Comparison of ENCODE assay signal across 11 cellular contexts in genomic region chr6:131948692-131949614, GRCh38. TPM values are rescaled to one million over a fixed set of nuclear protein-coding genes. Genes with fewer than 3 reads are reported as not detected.
DNase-seq lines count a peak whose midpoint lies in the region; ATAC-seq, FAIRE-seq and TF ChIP-seq lines count a peak whose summit lies in the region.
"Had no signal": no experiment of that assay in that cellular context is flagged by ENCODE, and none has a peak within 500 bp of the region (broad histone marks: within the 10 kb centered on the region; RNA-seq: fewer than 3 reads in every experiment).

No MANE protein-coding gene starts in this region.

- FAIRE-seq in H1 (lab: Jason Lieb, UNC) = no peak
- FAIRE-seq: A204.1 had no signal

- H3K9me3 Mint-ChIP-seq in T-helper 2 cell treated with Interferon-gamma antibody and Interleukin-4, amounts not matched to agents 5 μg/mL and 100 μg/mL, for 36 hours = no peaks in the 10 kb centered on the region

- H4K8ac ChIP-seq in H1 (ENCODE audit: extremely low read depth, insufficient read depth, low read length) = no peak overlapping the region

- H4K5ac ChIP-seq in H1 (ENCODE audit: insufficient read length, low read depth, low read length) = no peak overlapping the region

- H3K79me1 ChIP-seq in H1 (ENCODE audit: low read depth, low read length) = peaks cover 2% of the 10 kb centered on the region; the same call in 1 of the 2 replicates

- peaks cover 10 to 22% (median 13%) of the 10 kb centered on the region in 4 experiments for H3K4me1 ChIP-seq in H1 (replicated peaks in 1 of 4; ENCODE audit: control insufficient read depth in 3 of 4, insufficient read depth in 4 of 4, low read length in 3 of 4)
- peaks cover 18% of the 10 kb centered on the region for H3K4me1 ChIP-seq in mucosa of stomach (ENCODE audit: control insufficient read depth, insufficient read depth, low read length)
- H3K4me1 ChIP-seq in upper lobe of right lung = peaks cover 10% of the 10 kb centered on the region

- POLR2A ChIA-PET in H1 (lab: Charles Lee; ENCODE audit: partially characterized antibody) = interaction anchor here (0.7 to 8.8 kb wide), 24 partner anchors 12 to 230 kb away, joined by 3 to 216 read pairs (median 6); no protein-coding TSS in a partner anchor

- no peak for TF ChIP-seq EP300 in H1 (IDR thresholded peaks at IDR 0.05; ENCODE audit: borderline replicate concordance in 1 of 2, low read depth in 2 of 2, low read length in 2 of 2)

- no peak overlapping the region for H2AFZ ChIP-seq in H1 (ENCODE audit: low read length)

- H3K9ac ChIP-seq in H1 (replicated peaks in 1 of 4; ENCODE audit: extremely low read depth in 1 of 4, low read depth in 3 of 4, low read length in 3 of 4) = peak overlapping the region in 1 of 4 experiments; percentile 34; a peak in 1 of 7 replicates
- H3K9ac ChIP-seq in mucosa of stomach (ENCODE audit: low read length) = peak overlapping the region; percentile 75

- H4K20me1 ChIP-seq in H1 (replicated peaks in 1 of 2; ENCODE audit: control insufficient read depth in 1 of 2, insufficient read depth in 2 of 2, low read length in 2 of 2) = peaks cover 18 to 19% of the 10 kb centered on the region in 2 experiments

- H3K18ac ChIP-seq in H1 (ENCODE audit: extremely low read depth, low read length) = no peak overlapping the region

- intact Hi-C loops in upper lobe of right lung (cut with DNase I) = no loop called here

- H2BK20ac ChIP-seq in H1 (ENCODE audit: low read length) = no peak overlapping the region

- no peak overlapping the region for H3K56ac ChIP-seq in H1 (replicated peaks; ENCODE audit: insufficient read length, low read depth, low read length)

- H3K36me3 ChIP-seq in H1 (ENCODE audit: control insufficient read depth in 2 of 4, insufficient read depth in 4 of 4, low read length in 3 of 4) = peaks cover 2 to 35% (median 16%) of the 10 kb centered on the region in 4 experiments; a peak in 7 of 8 replicates
- H3K36me3 ChIP-seq in mucosa of stomach (ENCODE audit: control insufficient read depth, insufficient read depth, low read length) = no peaks in the 10 kb centered on the region
- peaks cover 9% of the 10 kb centered on the region for H3K36me3 ChIP-seq in upper lobe of right lung

- H3K23ac ChIP-seq in H1 (ENCODE audit: insufficient read length) = no peak overlapping the region

- H2BK5ac ChIP-seq in H1 (ENCODE audit: low read depth, low read length) = no peak overlapping the region

- peak overlapping the region; percentile 99 to 100; a peak in 3 of 4 replicates for H3K4me2 ChIP-seq in H1 (ENCODE audit: insufficient read depth in 1 of 2, low read depth in 2 of 2, low read length in 2 of 2)

- H3K4ac ChIP-seq in H1 (replicated peaks; ENCODE audit: insufficient read length, low read depth, low read length) = no peak overlapping the region

- H3K27ac Mint-ChIP-seq in T-helper 2 cell treated with Interferon-gamma antibody and Interleukin-4, amounts not matched to agents 5 μg/mL and 100 μg/mL, for 36 hours = no peak overlapping the region

- H3K9me3 ChIP-seq in H1 (ENCODE audit: insufficient read depth in 2 of 2, low read depth in 1 of 2, low read length in 1 of 2) (no peaks in the 10 kb centered on the region), mucosa of stomach (ENCODE audit: control insufficient read depth, low read length) (no peaks in the 10 kb centered on the region), upper lobe of right lung (no peaks in the 10 kb centered on the region)

- peak overlapping the region; percentile 4 for H3K4me3 Mint-ChIP-seq in T-helper 2 cell treated with Interferon-gamma antibody and Interleukin-4, amounts not matched to agents 5 μg/mL and 100 μg/mL, for 36 hours

- no peak overlapping the region for H3K14ac ChIP-seq in H1 (ENCODE audit: insufficient read length)

- TF ChIP-seq RAD21 in H1 (IDR thresholded peaks at IDR 0.05 in 1 of 2, conservative IDR thresholded peaks at IDR 0.05 in 1 of 2; ENCODE audit: low read depth in 2 of 2, low read length in 2 of 2) = no peak

- no peak for DNase-seq in T-helper 2 cell treated with Interferon-gamma antibody and Interleukin-4, amounts not matched to agents 5 μg/mL and 100 μg/mL, for 36 hours (ENCODE audit: low spot score)
- DNase-seq in T-helper 2 cell (no peak), H1 (ENCODE audit: low read depth in 1 of 2, low spot score in 2 of 2) (no peak), upper lobe of right lung (no peak), NCI-H2227 treated with DMSO at 0.1 percent for 48 hours (lab: John Stamatoyannopoulos, UW) (no peak), GM19238 (ENCODE audit: insufficient read length, low spot score) (no peak)
- DNase-seq: central memory CD4-positive, alpha-beta T cell; OCI-M1 had no signal

- TF ChIP-seq POLR2A in H1 (IDR thresholded peaks at IDR 0.05; ENCODE audit: control extremely low read depth in 1 of 2, low read depth in 2 of 2, low read length in 2 of 2) = peak; percentile 58 to 89

- no peak overlapping the region for H4K91ac ChIP-seq in H1 (replicated peaks; ENCODE audit: insufficient read length, low read length)

- H3K4me3 ChIP-seq in H1 (ENCODE audit: extremely low read depth in 1 of 4, insufficient read depth in 2 of 4, low read depth in 3 of 4, low read length in 4 of 4) (peak overlapping the region in 3 of 4 experiments; percentile 15 to 98 (median 87); a peak in 4 of 8 replicates), mucosa of stomach (ENCODE audit: low read length) (no peak overlapping the region), upper lobe of right lung (peak overlapping the region; percentile 71)

- peaks cover 6% of the 10 kb centered on the region for H3K4me1 Mint-ChIP-seq in T-helper 2 cell treated with Interferon-gamma antibody and Interleukin-4, amounts not matched to agents 5 μg/mL and 100 μg/mL, for 36 hours (ENCODE audit: low read depth)

- H3K36me3 Mint-ChIP-seq in T-helper 2 cell treated with Interferon-gamma antibody and Interleukin-4, amounts not matched to agents 5 μg/mL and 100 μg/mL, for 36 hours (ENCODE audit: low read depth) = no peaks in the 10 kb centered on the region

- H3K23me2 ChIP-seq in H1 (ENCODE audit: low read depth, low read length) = peaks cover 8% of the 10 kb centered on the region

- H2BK120ac ChIP-seq in H1 (replicated peaks; ENCODE audit: low read depth, low read length) = no peak overlapping the region

- no peak overlapping the region for H2AK5ac ChIP-seq in H1 (ENCODE audit: low read depth, low read length)

- TF ChIP-seq CTCF in H1 (IDR thresholded peaks at IDR 0.05; ENCODE audit: control extremely low read depth in 1 of 3, insufficient read depth in 1 of 3, low read depth in 1 of 3, low read length in 3 of 3) = no peak
- TF ChIP-seq CTCF in upper lobe of right lung (IDR thresholded peaks at IDR 0.05) = no peak

- H3K27ac ChIP-seq in H1 (ENCODE audit: low read depth, low read length) (no peak overlapping the region), upper lobe of right lung (peak overlapping the region; percentile 86)

- CTCF ChIA-PET in H1 (lab: Charles Lee; ENCODE audit: partially characterized antibody) = interaction anchor here (0.7 to 5.4 kb wide), 14 partner anchors 11 to 331 kb away, joined by 3 to 36 read pairs (median 3); no protein-coding TSS in a partner anchor

- no peak overlapping the region for H2BK12ac ChIP-seq in H1 (ENCODE audit: low read depth, low read length)

- ATAC-seq in upper lobe of right lung (no peak), HG03095 (IDR thresholded peaks at IDR 0.05; ENCODE audit: unreplicated experiment) (no peak)

- H3K79me2 ChIP-seq in H1 (ENCODE audit: control insufficient read depth in 1 of 2, insufficient read depth in 2 of 2, low read length in 2 of 2) = peaks cover 0 to 24% of the 10 kb centered on the region in 2 experiments; a peak in 3 of 4 replicates

- H3K27me3 ChIP-seq in H1 (replicated peaks in 1 of 4; ENCODE audit: control insufficient read depth in 3 of 4, extremely low read depth in 1 of 4, insufficient read depth in 3 of 4, low read length in 3 of 4) = no peaks in the 10 kb centered on the region
- H3K27me3 ChIP-seq in mucosa of stomach (ENCODE audit: control insufficient read depth, insufficient read depth, low read length) = no peaks in the 10 kb centered on the region
- no peaks in the 10 kb centered on the region for H3K27me3 ChIP-seq in upper lobe of right lung

- 88% methylated on average over 18 of the region's 18 CpGs; no CpG with 5 or more reads in 1 of the 2 experiments for WGBS in H1 (ENCODE audit: extremely low coverage in 1 of 2, insufficient coverage in 1 of 2, insufficient read length in 1 of 2, insufficient replicate concordance in 2 of 2, low coverage in 1 of 2, low lambda C conversion rate in 2 of 2, missing lambda C conversion rate in 1 of 2), 2 experiments

- no peak overlapping the region for H2BK15ac ChIP-seq in H1 (ENCODE audit: low read length)

- H3K27me3 Mint-ChIP-seq in T-helper 2 cell treated with Interferon-gamma antibody and Interleukin-4, amounts not matched to agents 5 μg/mL and 100 μg/mL, for 36 hours (ENCODE audit: low read depth) = peaks cover 74% of the 10 kb centered on the region

TF ChIP-seq in H1, 55 proteins besides CTCF, POLR2A, EP300 and RAD21 (continues in another document):
- TF ChIP-seq GABPA (IDR thresholded peaks at IDR 0.05; ENCODE audit: borderline replicate concordance, insufficient read depth, low read length) (no peak), SIX5 (IDR thresholded peaks at IDR 0.05; ENCODE audit: low read depth, low read length) (no peak), SIRT6 (IDR thresholded peaks at IDR 0.05; ENCODE audit: low read length) (peak; percentile 72), ZNF274 (IDR thresholded peaks at IDR 0.05; ENCODE audit: borderline replicate concordance, extremely low read depth, low read length) (no peak)
- TF ChIP-seq, protein P1, sequence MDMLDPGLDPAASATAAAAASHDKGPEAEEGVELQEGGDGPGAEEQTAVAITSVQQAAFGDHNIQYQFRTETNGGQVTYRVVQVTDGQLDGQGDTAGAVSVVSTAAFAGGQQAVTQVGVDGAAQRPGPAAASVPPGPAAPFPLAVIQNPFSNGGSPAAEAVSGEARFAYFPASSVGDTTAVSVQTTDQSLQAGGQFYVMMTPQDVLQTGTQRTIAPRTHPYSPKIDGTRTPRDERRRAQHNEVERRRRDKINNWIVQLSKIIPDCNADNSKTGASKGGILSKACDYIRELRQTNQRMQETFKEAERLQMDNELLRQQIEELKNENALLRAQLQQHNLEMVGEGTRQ (IDR thresholded peaks at IDR 0.05; ENCODE audit: low read length) = peak; percentile 4; the same call in 1 of the 2 replicates

RNA-seq across cellular contexts. Expression of gene CCN2, which starts 2.2 kb away (rescaled TPM):
- 105 and 107 TPM in 2 replicates for total RNA-seq in H1 (2021; fragmentation: NEBNext Ultra II Directional; extraction: Animal tissue kit (Norgen Biotek cat#: 25700))
- polyA plus RNA-seq in H1 (2011; rRNA removed) = 25.0 and 47.5 TPM in 2 replicates
- 41.2 TPM for polyA plus RNA-seq in H1 (2011; cell fraction: cytosol; rRNA removed)
- 63.0 TPM for polyA plus RNA-seq in H1 (2011; cell fraction: nucleus; rRNA removed)
- polyA plus RNA-seq in H1 (2012, experiment 1 of 2) = 45.9 to 78.2 TPM (median 57.8 TPM) in 4 replicates
- 40.3 TPM for polyA plus RNA-seq in H1 (2012, experiment 2 of 2)
- polyA plus RNA-seq in H1 (2013, experiment 1 of 2) = 74.6 TPM
- polyA plus RNA-seq in H1 (2013, experiment 2 of 2) = 92.4 TPM
- 15.8 and 28.5 TPM in 2 replicates for polyA minus RNA-seq in H1 (2011; rRNA and poly(A)+ RNA removed)
- polyA minus RNA-seq in H1 (2011; cell fraction: cytosol; rRNA and poly(A)+ RNA removed) = 40.0 TPM
- polyA minus RNA-seq in H1 (2011; cell fraction: nucleus; rRNA and poly(A)+ RNA removed) = 69.8 TPM
- total RNA-seq in upper lobe of right lung = 229 TPM
